ENCODE assay signal across 18 cellular contexts in the genomic region with DNA sequence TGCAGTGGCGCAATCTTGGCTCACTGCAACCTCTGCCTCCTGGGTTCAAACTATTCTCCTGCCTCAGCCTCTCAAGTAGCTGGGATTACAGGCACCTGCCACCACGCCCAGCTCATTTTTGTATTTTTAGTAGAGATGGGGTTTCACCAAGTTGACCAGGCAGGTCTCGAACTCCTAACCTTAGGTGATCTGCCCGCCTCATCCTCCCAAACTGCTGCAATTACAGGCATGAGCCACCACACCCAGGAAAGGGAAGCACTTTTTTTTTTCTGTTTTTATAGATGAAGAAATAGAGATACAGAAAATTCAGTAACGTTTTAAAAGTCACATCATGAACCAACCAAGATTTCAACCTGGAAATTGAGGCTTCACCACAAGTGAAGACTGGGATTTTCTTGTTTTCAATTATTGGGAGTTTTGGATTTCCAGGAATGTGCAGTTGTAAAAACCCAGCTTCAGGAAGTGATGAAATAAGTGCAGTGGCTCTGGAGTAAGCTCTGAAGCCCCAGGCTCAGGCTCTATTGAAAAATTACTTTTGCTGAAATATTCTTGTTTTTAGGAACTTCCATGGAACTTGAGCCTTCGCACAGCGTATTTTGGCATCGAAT. TPM values are rescaled to one million over a fixed set of nuclear protein-coding genes. Genes with fewer than 3 reads are reported as not detected.
DNase-seq lines count a peak whose midpoint lies in the region; ATAC-seq and TF ChIP-seq lines count a peak whose summit lies in the region.
"Not testable (repeated sequence)": the region's sequence is repeated elsewhere in the genome, so short reads cannot be mapped to it uniquely, and the experiment has no call there.
"Had no signal": no experiment of that assay in that cellular context is flagged by ENCODE, and none has a peak within 500 bp of the region (broad histone marks: within the 10 kb centered on the region; RNA-seq: fewer than 3 reads in every experiment).

No MANE protein-coding gene starts in this region.

- not testable (repeated sequence) for H3K4me1 ChIP-seq in IMR-90 (ENCODE audit: control insufficient read depth, insufficient read depth, low read length); smooth muscle cell (ENCODE audit: low read depth)
- peaks cover 11 to 22% (median 13%) of the 10 kb centered on the region in 4 donors for H3K4me1 ChIP-seq in liver (ENCODE audit: control insufficient read depth in 4 of 4, insufficient read depth in 4 of 4, low read length in 3 of 4)

- H4K8ac ChIP-seq in IMR-90 (ENCODE audit: low read depth in 2 of 2, low read length in 2 of 2): peak overlapping the region; percentile 21 to 80; a peak in 3 of 4 replicates

- H2AK5ac ChIP-seq in IMR-90 (ENCODE audit: low read depth, low read length): not testable (repeated sequence)

- H3F3A ChIP-seq in smooth muscle cell (ENCODE audit: low read depth): not testable (repeated sequence)

- not testable (repeated sequence) for BruUV-seq in IMR-90 (replicated peaks; lab: Mats Ljungman, UMichigan)

- not testable (repeated sequence) for H3K27me3 ChIP-seq in IMR-90 (ENCODE audit: control insufficient read depth, insufficient read depth, low read length); liver (ENCODE audit: control insufficient read depth in 4 of 4, insufficient read depth in 4 of 4, low read length in 3 of 4); smooth muscle cell (ENCODE audit: low read depth)

- H3K9me3 ChIP-seq in IMR-90 (ENCODE audit: control insufficient read depth, insufficient read depth, low read length); liver (ENCODE audit: control insufficient read depth in 4 of 4, low read length in 3 of 4); smooth muscle cell (replicated peaks; ENCODE audit: low read depth): not testable (repeated sequence)

- not testable (repeated sequence) for TF ChIP-seq RAD21 in IMR-90 (IDR thresholded peaks at IDR 0.05; ENCODE audit: low read length); liver (IDR thresholded peaks at IDR 0.05)

- H3K4ac ChIP-seq in IMR-90 (ENCODE audit: low read depth, low read length): peak overlapping the region; percentile 58; the same call in 1 of the 2 replicates

- peak overlapping the region; percentile 31 for H3K14ac ChIP-seq in IMR-90 (replicated peaks; ENCODE audit: low read depth, low read length)

- not testable (repeated sequence) for TF ChIP-seq POLR2A in IMR-90 (IDR thresholded peaks at IDR 0.05; ENCODE audit: low read depth, low read length)

- not testable (repeated sequence) for H2BK15ac ChIP-seq in IMR-90 (ENCODE audit: low read depth, low read length)

- not testable (repeated sequence) for H3K36me3 ChIP-seq in IMR-90 (ENCODE audit: control insufficient read depth, insufficient read depth, low read length); liver (ENCODE audit: control insufficient read depth in 4 of 4, insufficient read depth in 3 of 4, low read depth in 1 of 4, low read length in 3 of 4); smooth muscle cell (ENCODE audit: low read depth)

- H3K79me1 ChIP-seq in IMR-90 (ENCODE audit: low read depth in 1 of 2, low read length in 2 of 2): not testable (repeated sequence)

- not testable (repeated sequence) for H3K4me3 ChIP-seq in IMR-90 (ENCODE audit: insufficient read depth, low read depth, low read length); liver (ENCODE audit: low read depth in 1 of 3, low read length in 3 of 3); smooth muscle cell

- 0 out of 2 replicates have a peak overlapping the region, but pooled peaks have one; percentile 0 for H3K9ac ChIP-seq in IMR-90 (ENCODE audit: low read depth, low read length)
- not testable (repeated sequence) for H3K9ac ChIP-seq in liver (ENCODE audit: low read depth in 1 of 2, low read length in 2 of 2); smooth muscle cell (ENCODE audit: low read depth)

- TF ChIP-seq CTCF in IMR-90 (conservative IDR thresholded peaks at IDR 0.05; ENCODE audit: low read depth, low read length); liver (IDR thresholded peaks at IDR 0.05; ENCODE audit: low read depth, low read length, missing input control); smooth muscle cell (IDR thresholded peaks at IDR 0.05; ENCODE audit: borderline replicate concordance, insufficient read depth, poor library complexity, severe bottlenecking): not testable (repeated sequence)

- not testable (repeated sequence) for ATAC-seq in IMR-90 (ENCODE audit: low read depth)

- not testable (repeated sequence) for H3K79me2 ChIP-seq in smooth muscle cell (ENCODE audit: low read depth)

- H3K27ac ChIP-seq in IMR-90 (ENCODE audit: insufficient read depth, low read length): peak overlapping the region; percentile 0; the same call in 1 of the 2 replicates
- H3K27ac ChIP-seq in liver (ENCODE audit: low read depth in 1 of 2, low read length in 2 of 2): peak overlapping the region; percentile 37 to 56
- H3K27ac ChIP-seq in smooth muscle cell (ENCODE audit: low read depth): peak overlapping the region; percentile 16

- H3K4me2 ChIP-seq in IMR-90 (ENCODE audit: low read depth, low read length); smooth muscle cell: not testable (repeated sequence)

- CTCF ChIA-PET in IMR-90 (lab: Yijun Ruan, JAX): not testable (repeated sequence)

- not testable (repeated sequence) for H2AFZ ChIP-seq in IMR-90 (replicated peaks; ENCODE audit: low read length, poor library complexity); smooth muscle cell (ENCODE audit: low read depth)

- peak overlapping the region; percentile 7 for H2AK9ac ChIP-seq in IMR-90 (replicated peaks; ENCODE audit: low read depth, low read length, poor library complexity)

- H4K5ac ChIP-seq in IMR-90 (ENCODE audit: low read depth, low read length): peak overlapping the region; percentile 59; the same call in 1 of the 2 replicates

- in situ Hi-C loops in IMR-90 (cut with MboI; ENCODE audit: low sequenced_read_pairs): not testable (repeated sequence)

- H4K20me1 ChIP-seq in IMR-90 (ENCODE audit: insufficient read depth, low read length); smooth muscle cell (ENCODE audit: low read depth): not testable (repeated sequence)

- peak overlapping the region; percentile 48 for H2BK120ac ChIP-seq in IMR-90 (ENCODE audit: low read depth, low read length)

- not testable (repeated sequence) for H3K23ac ChIP-seq in IMR-90 (ENCODE audit: low read depth, low read length)

- H2BK20ac ChIP-seq in IMR-90 (ENCODE audit: low read depth, low read length): peak overlapping the region; percentile 31; the same call in 1 of the 2 replicates

- H4K91ac ChIP-seq in IMR-90 (ENCODE audit: insufficient read depth, low read depth, low read length): peak overlapping the region; percentile 36; the same call in 1 of the 2 replicates

- dilution Hi-C loops in IMR-90 (cut with HindIII; ENCODE audit: low sequenced_read_pairs, unreplicated experiment): not testable (repeated sequence)

- intact Hi-C loops in IMR-90 (cut with micrococcal nuclease): not testable (repeated sequence)

- H2BK5ac ChIP-seq in IMR-90 (ENCODE audit: low read depth, low read length, poor library complexity, severe bottlenecking): not testable (repeated sequence)

- POLR2A ChIA-PET in IMR-90 (lab: Charles Lee; ENCODE audit: unreplicated experiment): not testable (repeated sequence)

- WGBS in IMR-90 (ENCODE audit: extremely low coverage in 2 of 2, insufficient read length in 1 of 2), 2 experiments: 81% methylated on average over 3 of the region's 8 CpGs; no CpG with 5 or more reads in 1 of the 2 experiments
- WGBS in liver: 79% methylated on average over 8 of the region's 8 CpGs
- 81% methylated on average over 8 of the region's 8 CpGs for WGBS in smooth muscle cell (ENCODE audit: low lambda C conversion rate)

- peak overlapping the region; percentile 17; the same call in 1 of the 2 replicates for H3K56ac ChIP-seq in IMR-90 (ENCODE audit: extremely low read depth, insufficient read depth, low read length)

- DNase-seq in AG08395 (ENCODE audit: low spot score) (peak; percentile 44), EL (peak; percentile 61), IMR-90 (peak; percentile 57), OCI-M1 (lab: John Stamatoyannopoulos, UW) (peak; percentile 65), amniotic epithelial cell (ENCODE audit: low read depth) (peak; percentile 57), fibroblast of peridontal ligament (ENCODE audit: extremely low read depth) (peak; percentile 70)
- DNase-seq in smooth muscle cell (lab: John Stamatoyannopoulos, UW; ENCODE audit: unreplicated experiment): not testable (repeated sequence)

- 0 out of 2 replicates have a peak overlapping the region, but pooled peaks have one; percentile 36 for H3K18ac ChIP-seq in IMR-90 (ENCODE audit: low read depth, low read length)

- not testable (repeated sequence) for H3K9me1 ChIP-seq in IMR-90 (ENCODE audit: insufficient read depth, low read length)

TF ChIP-seq in IMR-90, 13 proteins besides CTCF, POLR2A, EP300 and RAD21:
- peak; percentile 45; the same call in 1 of the 2 replicates for TF ChIP-seq CEBPB (IDR thresholded peaks at IDR 0.05; ENCODE audit: low read depth, low read length)

TF ChIP-seq in liver, 16 proteins besides CTCF, POLR2A, EP300 and RAD21:
- peak in 1 of 2 donors; percentile 3 for TF ChIP-seq HNF4A (conservative IDR thresholded peaks at IDR 0.05)

RNA-seq across cellular contexts. Expression of a gene that starts 27.1 kb away (rescaled TPM):
- not detected in 2 replicates for total RNA-seq in IMR-90 (2012; rRNA removed)
- polyA plus RNA-seq in IMR-90 (2012; rRNA removed): not detected in 2 replicates
- not detected in 2 replicates for polyA plus RNA-seq in IMR-90 (2012; cell fraction: cytosol; rRNA removed)
- not detected in 2 replicates for polyA plus RNA-seq in IMR-90 (2012; cell fraction: nucleus; rRNA removed; ENCODE audit: low replicate concordance)
- total RNA-seq in liver: 10 to 100 TPM; 68.0 to 80.5 TPM
- 100 to 1,000 TPM; 115 to 138 TPM for polyA plus RNA-seq in liver
- total RNA-seq in smooth muscle cell: not detected in 2 replicates
- not detected in 2 replicates for polyA plus RNA-seq in smooth muscle cell
- total RNA-seq: activated CD4-positive, alpha-beta memory T cell treated with anti-CD3 and anti-CD28 coated beads, Interleukin-2, amount 10 ng/mL, durations not matched to agents 7 days and 5 days; activated T-helper 1 cell treated with anti-CD3 and anti-CD28 coated beads, Interleukin-12 subunit alpha, Interleukin-12 subunit beta, Interleukin-2, Interleukin-4 antibody, amounts not matched to agents 30 ng/mL and 10 ng/mL and 1 ng/mL, durations not matched to agents 14 hours and 24 hours and 36 hours; CD4-positive, alpha-beta memory T cell; Daoy; esophagus squamous epithelium; H4; HT1080; PC-9; thoracic aorta had no signal
- polyA plus RNA-seq: adipose tissue; CD4-positive, alpha-beta memory T cell had no signal

RNA-seq across cellular contexts. Expression of a gene that starts 52.2 kb away (rescaled TPM):
- 60.0 and 77.2 TPM in 2 replicates for total RNA-seq in IMR-90 (2012; rRNA removed)
- polyA plus RNA-seq in IMR-90 (2012; rRNA removed): 21.8 and 36.4 TPM in 2 replicates
- polyA plus RNA-seq in IMR-90 (2012; cell fraction: cytosol; rRNA removed): 26.3 and 27.4 TPM in 2 replicates
- 16.0 and 36.0 TPM in 2 replicates for polyA plus RNA-seq in IMR-90 (2012; cell fraction: nucleus; rRNA removed; ENCODE audit: low replicate concordance)
- 100 to 1,000 TPM in 1 of 2 donors, 10 to 100 TPM in 1; 84.7 to 223 TPM for total RNA-seq in liver
- 10 to 100 TPM; 53.8 to 99.2 TPM for polyA plus RNA-seq in liver
- total RNA-seq in smooth muscle cell: 365 and 384 TPM in 2 replicates
- 197 and 206 TPM in 2 replicates for polyA plus RNA-seq in smooth muscle cell

Comparison
In these comparisons a context has a peak if more than half of its experiments do, and no peak if none do; other contexts are left out.
1. RNA of a gene that starts 27.1 kb away (total RNA-seq): 68.0 to 80.5 TPM in liver; not detected in IMR-90 and not detected in smooth muscle cell; every median in the first group is over 10 times any median in the second.
2. Peak in every context shown above with its lines, with median percentiles within 50 percentile points of each other: H3K27ac ChIP-seq.